13 cellular contexts compared by ENCODE assay signal in genomic region chr14:84894254-84894653, GRCh38.
"Had no signal": no experiment of that assay in that cellular context is flagged by ENCODE, and none has a peak within 500 bp of the region (broad histone marks: within the 10 kb centered on the region; RNA-seq: fewer than 3 reads in every experiment).

No MANE protein-coding gene starts in this region.

- H3K4me3 ChIP-seq: ascending aorta, dorsolateral prefrontal cortex, right atrium auricular region, skin epidermis, testis had no signal

- H3K4me3 Mint-ChIP-seq: activated CD4-positive, alpha-beta memory T cell treated with anti-CD3 and anti-CD28 coated beads for 36 hours; activated T-cell treated with anti-CD3 and anti-CD28 coated beads, Interleukin-2, amount 50 U/mL, for 4 hours; neural crest cell; stimulated activated naive CD8-positive, alpha-beta T cell treated with anti-CD3 and anti-CD28 coated beads, Interleukin-15, amount 100 ng/mL, for 72 hours had no signal

- H3K36me3 Mint-ChIP-seq: activated CD4-positive, alpha-beta memory T cell treated with anti-CD3 and anti-CD28 coated beads for 36 hours had no signal

- H3K27ac Mint-ChIP-seq: activated CD4-positive, alpha-beta memory T cell treated with anti-CD3 and anti-CD28 coated beads for 36 hours; stimulated activated naive CD8-positive, alpha-beta T cell treated with anti-CD3 and anti-CD28 coated beads, Interleukin-15, amount 100 ng/mL, for 72 hours had no signal

- H3K27me3 ChIP-seq: ascending aorta, dorsolateral prefrontal cortex, right atrium auricular region, testis had no signal

- H3K27me3 Mint-ChIP-seq: activated CD4-positive, alpha-beta memory T cell treated with anti-CD3 and anti-CD28 coated beads for 36 hours; stimulated activated naive CD8-positive, alpha-beta T cell treated with anti-CD3 and anti-CD28 coated beads, Interleukin-15, amount 100 ng/mL, for 72 hours had no signal

- H3K27ac ChIP-seq: ascending aorta, dorsolateral prefrontal cortex, right atrium auricular region, skin epidermis, testis had no signal

- H3K4me1 Mint-ChIP-seq: neural crest cell; stimulated activated naive CD8-positive, alpha-beta T cell treated with anti-CD3 and anti-CD28 coated beads, Interleukin-15, amount 100 ng/mL, for 72 hours had no signal

- H3K4me1 ChIP-seq: ascending aorta, right atrium auricular region, testis had no signal

- H3K36me3 ChIP-seq: ascending aorta, right atrium auricular region had no signal

- H3K9me3 ChIP-seq: ascending aorta, right atrium auricular region, testis had no signal

- DNase-seq: activated CD4-positive, alpha-beta memory T cell treated with anti-CD3 and anti-CD28 coated beads for 36 hours; activated naive CD4-positive, alpha-beta T cell; activated T-cell treated with anti-CD3 and anti-CD28 coated beads, Interleukin-2, amount 50 U/mL, for 4 hours; dorsolateral prefrontal cortex; hippocampal formation; kidney glomerular epithelial cell; stimulated activated CD4-positive, alpha-beta T cell treated with anti-CD3 and anti-CD28 coated beads, Interleukin-4, amount 100 ng/mL, for 4 hours; stimulated activated naive CD8-positive, alpha-beta T cell treated with anti-CD3 and anti-CD28 coated beads, Interleukin-15, amount 100 ng/mL, for 72 hours; testis had no signal
